Comparison of ENCODE assay signal across 19 cellular contexts in genomic region chr1:210978316-210978993, GRCh38.
DNase-seq lines count a peak whose midpoint lies in the region; ATAC-seq and FAIRE-seq lines count a peak whose summit lies in the region.
"Had no signal": no experiment of that assay in that cellular context is flagged by ENCODE, and none has a peak within 500 bp of the region (broad histone marks: within the 10 kb centered on the region; RNA-seq: fewer than 3 reads in every experiment).

No MANE protein-coding gene starts in this region.

- no peak for DNase-seq in HTR-8/SVneo (ENCODE audit: insufficient read length, low spot score)
- DNase-seq in kidney tubule cell (ENCODE audit: low spot score): peak; percentile 94
- no peak for DNase-seq in NCI-H2081 (lab: John Stamatoyannopoulos, UW)
- no peak for DNase-seq in NCI-H226
- DNase-seq: AML-193; colonic mucosa; hypothalamus; KBM-7; kidney; NCI-H1930; nephron progenitor cell; stimulated activated naive CD4-positive, alpha-beta T cell treated with Interleukin-2 at 50 U/mL for 16 hours; thyroid gland had no signal

- ATAC-seq in GM19043 (IDR thresholded peaks at IDR 0.05; ENCODE audit: low read depth, unreplicated experiment) (peak; percentile 66), HG02938 (IDR thresholded peaks at IDR 0.05; ENCODE audit: unreplicated experiment) (peak; percentile 77), HG03565 (IDR thresholded peaks at IDR 0.05; ENCODE audit: unreplicated experiment) (no peak)
- ATAC-seq: activated naive CD4-positive, alpha-beta T cell treated with anti-CD3 and anti-CD28 coated beads, Interleukin-2, amount 50 U/mL, for 72 hours had no signal

- peak; percentile 38 for FAIRE-seq in HTR-8/SVneo (lab: Jason Lieb, UNC)
- FAIRE-seq: endometrium, G401.6, kidney had no signal
